ENCODE assay signal across 12 cellular contexts in the genomic region with DNA sequence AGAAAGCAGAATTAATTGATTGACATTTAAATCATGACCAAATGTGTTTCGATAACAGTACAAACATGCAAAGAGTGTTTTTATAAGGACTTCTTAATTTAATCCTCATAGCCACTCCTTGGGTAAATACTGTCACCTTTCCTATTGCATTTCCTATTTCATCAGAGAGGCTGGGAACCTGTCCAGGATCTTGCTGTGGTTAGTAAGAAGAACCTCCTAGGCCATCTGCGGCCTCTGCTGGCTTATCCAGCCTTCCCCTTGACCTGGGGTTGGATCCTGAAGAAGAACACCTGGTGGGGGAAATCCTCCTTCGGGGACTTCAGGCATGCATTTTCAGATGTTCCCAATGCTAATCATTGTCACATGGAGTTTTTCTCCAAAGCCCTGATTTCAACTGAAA. TPM values are rescaled to one million over a fixed set of nuclear protein-coding genes. Genes with fewer than 3 reads are reported as not detected.
DNase-seq lines count a peak whose midpoint lies in the region; ATAC-seq and TF ChIP-seq lines count a peak whose summit lies in the region.
"Had no signal": no experiment of that assay in that cellular context is flagged by ENCODE, and none has a peak within 500 bp of the region (broad histone marks: within the 10 kb centered on the region; RNA-seq: fewer than 3 reads in every experiment).

No MANE protein-coding gene starts in this region.

- H4K20me1 ChIP-seq in fibroblast of lung (ENCODE audit: control insufficient read depth, extremely low read depth, insufficient read depth, low read length), result no peaks in the 10 kb centered on the region

- no peak overlapping the region for H3K9ac ChIP-seq in fibroblast of lung (ENCODE audit: insufficient read depth, low read length)

- H3K27me3 ChIP-seq in fibroblast of lung (ENCODE audit: control insufficient read depth, insufficient read depth, low read length), result no peaks in the 10 kb centered on the region
- H3K27me3 ChIP-seq: tibial nerve had no signal

- H3K9me3 ChIP-seq in fibroblast of lung (ENCODE audit: control insufficient read depth, insufficient read depth, low read depth, low read length), result no peaks in the 10 kb centered on the region
- H3K9me3 ChIP-seq: tibial nerve had no signal

- no peaks in the 10 kb centered on the region for H3K36me3 ChIP-seq in fibroblast of lung (ENCODE audit: control insufficient read depth, insufficient read depth, low read length)
- H3K36me3 ChIP-seq: tibial nerve had no signal

- H3K27ac ChIP-seq in fibroblast of lung (ENCODE audit: insufficient read depth, low read length), result no peak overlapping the region
- H3K27ac ChIP-seq: tibial nerve had no signal

- H3K4me1 ChIP-seq in fibroblast of lung (ENCODE audit: control insufficient read depth, extremely low read depth, insufficient read depth, low read length), result peaks cover 16% of the 10 kb centered on the region

- H2AFZ ChIP-seq in fibroblast of lung (ENCODE audit: low read length), result no peak overlapping the region

- H3K4me2 ChIP-seq in fibroblast of lung (ENCODE audit: extremely low read depth, insufficient read depth, low read length), result peak overlapping the region; percentile 1

- DNase-seq in ELR (ENCODE audit: low read depth) (peak; percentile 19), NCI-H774 (lab: John Stamatoyannopoulos, UW) (peak; percentile 30), fibroblast of lung (ENCODE audit: low read depth in 2 of 2) (peak; percentile 74 to 84), sciatic nerve (ENCODE audit: low spot score) (no peak)
- no peak for DNase-seq in activated CD8-positive, alpha-beta memory T cell treated with anti-CD3 and anti-CD28 coated beads, Interleukin-2, amount 50 U/mL, for 4 hours
- DNase-seq: activated CD4-positive, alpha-beta T cell treated with anti-CD3 and anti-CD28 coated beads, Interleukin-2, amount 10 ng/mL, durations not matched to agents 24 days and 14 days; NCI-H1930 had no signal

- H3K79me2 ChIP-seq in fibroblast of lung (ENCODE audit: control insufficient read depth, insufficient read depth, low read length), result no peaks in the 10 kb centered on the region

- peak; percentile 71 for ATAC-seq in sciatic nerve
- no peak for ATAC-seq in GM21526 (IDR thresholded peaks at IDR 0.05; ENCODE audit: low FRiP score, unreplicated experiment)
- ATAC-seq in GM21825 (IDR thresholded peaks at IDR 0.05; ENCODE audit: unreplicated experiment), result no peak
- ATAC-seq: SK-N-SH treated with all-trans-retinoic acid at 6 μM for 48 hours had no signal

- H3K4me3 ChIP-seq in fibroblast of lung (replicated peaks in 1 of 4; ENCODE audit: control extremely low read depth in 1 of 4, insufficient read depth in 1 of 4, low read depth in 3 of 4, low read length in 4 of 4), result no peak overlapping the region
- H3K4me3 ChIP-seq: tibial nerve had no signal

- intact Hi-C loops in sciatic nerve (cut with DNase I), result no loop called here

- no peak for TF ChIP-seq CTCF in fibroblast of lung (conservative IDR thresholded peaks at IDR 0.05 in 1 of 2, IDR thresholded peaks at IDR 0.05 in 1 of 2; ENCODE audit: low read depth in 1 of 2, low read length in 2 of 2)

RNA-seq across cellular contexts. Expression of gene GLDN, which starts 25.5 kb away (rescaled TPM):
- 22.9 and 50.7 TPM in 2 replicates for total RNA-seq in fibroblast of lung
- polyA plus RNA-seq in fibroblast of lung, result 1.8 and 1.9 TPM in 2 replicates
- polyA plus RNA-seq in fibroblast of lung (2012), result 1.7 TPM in 2 replicates
- polyA minus RNA-seq in fibroblast of lung (ENCODE audit: low replicate concordance), result 0.07 and 2.1 TPM in 2 replicates
- total RNA-seq in sciatic nerve, result 94.5 TPM
- total RNA-seq: activated CD4-positive, alpha-beta T cell treated with anti-CD3 and anti-CD28 coated beads, Interleukin-2, amount 10 ng/mL, durations not matched to agents 24 days and 14 days; kidney epithelial cell had no signal

RNA-seq across cellular contexts. Expression of gene CYP19A1, which starts 28.5 kb away (rescaled TPM):
- total RNA-seq in fibroblast of lung, result 2.3 and 3.9 TPM in 2 replicates
- 0.16 and 0.76 TPM in 2 replicates for polyA plus RNA-seq in fibroblast of lung
- polyA plus RNA-seq in fibroblast of lung (2012), result 0.36 and 0.70 TPM in 2 replicates
- not detected in 2 replicates for polyA minus RNA-seq in fibroblast of lung (ENCODE audit: low replicate concordance)
- total RNA-seq in sciatic nerve, result 24.0 TPM
- total RNA-seq: kidney epithelial cell had no signal

Comparison
In these comparisons a context has a peak if more than half of its experiments do, and no peak if none do; other contexts are left out.
1. DNase-seq: peak in ELR (single experiment), NCI-H774 (single experiment) and fibroblast of lung (2 of 2); none in sciatic nerve (single experiment) and activated CD8-positive, alpha-beta memory T cell treated with anti-CD3 and anti-CD28 coated beads, Interleukin-2, amount 50 U/mL, for 4 hours (single experiment).